ENCODE assay signal across 10 cellular contexts in the genomic region with DNA sequence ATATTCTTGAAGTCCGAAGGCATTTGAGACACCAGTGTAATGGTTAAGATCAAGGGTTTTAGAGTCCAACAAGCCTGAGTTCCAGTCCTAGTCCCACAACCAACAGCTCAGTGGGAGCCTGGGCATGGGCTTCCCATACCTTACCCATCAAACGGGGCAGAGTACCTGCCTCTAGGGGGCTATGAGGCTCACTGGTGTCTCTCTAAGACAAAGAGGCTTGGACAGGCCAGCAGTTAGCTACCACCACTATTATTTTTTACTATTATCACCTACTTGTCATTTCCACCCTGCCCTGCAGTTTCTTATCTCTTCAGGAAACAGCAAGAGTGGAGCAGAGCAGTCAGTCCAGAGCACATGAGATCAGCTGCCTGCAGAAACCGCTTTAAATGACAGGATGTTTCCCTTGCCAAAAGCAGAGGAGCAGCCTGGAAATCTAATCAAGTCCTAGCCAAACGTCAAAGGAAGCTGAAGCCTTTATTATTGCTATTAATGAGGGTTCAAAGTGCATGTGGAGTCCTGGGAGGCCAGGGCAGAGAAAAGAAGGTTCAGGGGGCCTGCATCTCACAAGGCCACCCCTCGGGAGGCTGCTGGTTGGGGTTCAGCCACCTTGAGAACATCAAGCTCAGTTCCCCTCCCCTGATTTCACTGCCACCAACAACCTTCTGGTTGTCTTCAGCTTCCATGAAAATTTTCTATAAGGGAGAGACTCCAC.
A peak's percentile ranks its signal among the peaks of the same experiment; 100 is the strongest.
DNase-seq lines count a peak whose midpoint lies in the region; ATAC-seq and TF ChIP-seq lines count a peak whose summit lies in the region.
"Had no signal": no experiment of that assay in that cellular context is flagged by ENCODE, and none has a peak within 500 bp of the region (broad histone marks: within the 10 kb centered on the region; RNA-seq: fewer than 3 reads in every experiment).

No MANE protein-coding gene starts in this region.

- intact Hi-C loops in Right ventricle myocardium inferior (cut with DNase I) (loop anchor here (2.0 kb wide), 1 partner anchor 16 kb away; no protein-coding TSS in a partner anchor), cardiac septum (cut with DNase I) (loop anchor here (5.0 kb wide), 1 partner anchor 184 kb away; no protein-coding TSS in a partner anchor)

- no peaks in the 10 kb centered on the region for H3K4me1 Mint-ChIP-seq in stimulated activated naive CD8-positive, alpha-beta T cell treated with anti-CD3 and anti-CD28 coated beads, Interleukin-15, amount 100 ng/mL, for 72 hours

- ATAC-seq in Right ventricle myocardium inferior, result peak; percentile 62
- ATAC-seq in stimulated activated naive CD8-positive, alpha-beta T cell treated with anti-CD3 and anti-CD28 coated beads, Interleukin-15, amount 100 ng/mL, for 72 hours, result no peak
- ATAC-seq in HG03571 (IDR thresholded peaks at IDR 0.05; ENCODE audit: unreplicated experiment), result no peak
- ATAC-seq in HG02678 (IDR thresholded peaks at IDR 0.05; ENCODE audit: unreplicated experiment), result no peak

- H3K4me3 ChIP-seq in cardiac fibroblast (replicated peaks in 1 of 2; ENCODE audit: low read depth in 2 of 2, low read length in 2 of 2), result no peak overlapping the region
- H3K4me3 ChIP-seq: BLaER1 had no signal

- no peak overlapping the region for H3K4me3 Mint-ChIP-seq in stimulated activated naive CD8-positive, alpha-beta T cell treated with anti-CD3 and anti-CD28 coated beads, Interleukin-15, amount 100 ng/mL, for 72 hours

- H3K27me3 Mint-ChIP-seq in stimulated activated naive CD8-positive, alpha-beta T cell treated with anti-CD3 and anti-CD28 coated beads, Interleukin-15, amount 100 ng/mL, for 72 hours, result peaks cover 15% of the 10 kb centered on the region

- no peaks in the 10 kb centered on the region for H3K9me3 Mint-ChIP-seq in stimulated activated naive CD8-positive, alpha-beta T cell treated with anti-CD3 and anti-CD28 coated beads, Interleukin-15, amount 100 ng/mL, for 72 hours

- H3K27ac Mint-ChIP-seq in stimulated activated naive CD8-positive, alpha-beta T cell treated with anti-CD3 and anti-CD28 coated beads, Interleukin-15, amount 100 ng/mL, for 72 hours, result no peak overlapping the region

- DNase-seq in Right ventricle myocardium inferior (ENCODE audit: missing footprints) (no peak), cardiac septum (ENCODE audit: low spot score) (no peak), cardiac fibroblast (ENCODE audit: low read depth in 2 of 2) (peak; percentile 49 to 85), left kidney (ENCODE audit: low read depth, low spot score) (peak; percentile 63), HCEC 1CT (no peak)
- no peak for DNase-seq in stimulated activated naive CD8-positive, alpha-beta T cell treated with anti-CD3 and anti-CD28 coated beads, Interleukin-15, amount 100 ng/mL, for 72 hours
- DNase-seq: cerebellar nuclear complex had no signal

- peak; percentile 37 for TF ChIP-seq CTCF in cardiac fibroblast (IDR thresholded peaks at IDR 0.05; ENCODE audit: low read depth, low read length)

Comparison
In these comparisons a context has a peak if more than half of its experiments do, and no peak if none do; other contexts are left out.
1. DNase-seq: peak in cardiac fibroblast (2 of 2) and left kidney (single experiment); none in Right ventricle myocardium inferior (single experiment), cardiac septum (single experiment), stimulated activated naive CD8-positive, alpha-beta T cell treated with anti-CD3 and anti-CD28 coated beads, Interleukin-15, amount 100 ng/mL, for 72 hours (0 of 2) and HCEC 1CT (single experiment).